Comparison of ENCODE assay signal across 30 cellular contexts in the genomic region with DNA sequence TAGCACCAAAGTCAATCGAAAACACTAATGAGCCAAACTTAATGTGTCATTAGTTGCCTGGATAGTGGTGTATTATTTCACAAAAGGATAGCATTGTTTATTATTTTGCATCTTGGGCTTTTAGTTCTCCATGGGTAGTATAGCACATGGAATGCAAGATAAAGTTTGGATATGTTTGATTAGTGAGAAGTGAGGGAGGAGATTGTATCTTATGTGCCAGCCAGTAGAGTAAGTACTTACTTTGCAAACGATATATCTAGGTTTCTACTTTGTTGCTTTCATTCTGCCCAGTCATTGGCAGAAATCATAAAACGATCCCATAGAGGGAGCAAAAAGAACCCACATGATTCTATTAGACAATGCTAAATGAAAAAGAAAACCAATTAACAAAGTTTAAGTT.
A peak's percentile ranks its signal among the peaks of the same experiment; 100 is the strongest.
DNase-seq lines count a peak whose midpoint lies in the region; ATAC-seq, FAIRE-seq and TF ChIP-seq lines count a peak whose summit lies in the region.
"Had no signal": no experiment of that assay in that cellular context is flagged by ENCODE, and none has a peak within 500 bp of the region (broad histone marks: within the 10 kb centered on the region; RNA-seq: fewer than 3 reads in every experiment).

No MANE protein-coding gene starts in this region.

- ATAC-seq in A549: no peak
- ATAC-seq in activated CD8-positive, alpha-beta T cell treated with anti-CD3 and anti-CD28 coated beads, Interleukin-2, amount 10 ng/mL, durations not matched to agents 7 days and 5 days: no peak
- ATAC-seq: CD8-positive, alpha-beta T cell had no signal

- TF ChIP-seq RAD21 in A549 (conservative IDR thresholded peaks at IDR 0.05 in 1 of 2, IDR thresholded peaks at IDR 0.05 in 1 of 2): no peak

- H3K27me3 ChIP-seq in mammary epithelial cell (ENCODE audit: insufficient read depth, low read length): no peaks in the 10 kb centered on the region
- H3K27me3 ChIP-seq in hepatocyte: no peaks in the 10 kb centered on the region
- H3K27me3 ChIP-seq: BE2C; BLaER1; BLaER1 treated with 17β-estradiol and CSF1 and Interleukin-3, amounts not matched to agents 10 nM and 100 nM had no signal

- H2AFZ ChIP-seq in mammary epithelial cell (ENCODE audit: low read depth, low read length): no peak overlapping the region
- no peak overlapping the region for H2AFZ ChIP-seq in hepatocyte

- peak; percentile 16 to 66 for DNase-seq in T47D (ENCODE audit: low read depth in 1 of 2, low spot score in 1 of 2)
- no peak for DNase-seq in mammary epithelial cell
- no peak for DNase-seq in A549 (ENCODE audit: low read depth in 1 of 2, low spot score in 1 of 2)
- no peak for DNase-seq in hepatocyte (ENCODE audit: low spot score)
- DNase-seq in mesothelial cell of epicardium (ENCODE audit: low spot score in 2 of 2, unreplicated experiment in 2 of 2): no peak
- DNase-seq in activated CD8-positive, alpha-beta T cell treated with anti-CD3 and anti-CD28 coated beads, Interleukin-2, amount 10 ng/mL, durations not matched to agents 7 days and 5 days: no peak
- no peak for DNase-seq in activated T-cell treated with anti-CD3 and anti-CD28 coated beads, Interleukin-2, amount 50 U/mL, for 1 hour
- DNase-seq in C1 segment of cervical spinal cord (lab: John Stamatoyannopoulos, UW): no peak
- DNase-seq: 8988T; Caco-2; Calu3; CD8-positive, alpha-beta memory T cell; CD8-positive, alpha-beta T cell; COR-L47; DMS 273 treated with DMSO at 0.1 percent for 48 hours; DMS153; DMS79; DMS79 treated with DMSO at 0.1 percent for 48 hours had no signal

- dilution Hi-C loops in mammary epithelial cell (cut with HindIII; ENCODE audit: low sequenced_read_pairs): no loop called here

- POLR2A ChIA-PET in A549 (lab: Yijun Ruan, JAX): no interaction called here
- POLR2A ChIA-PET in activated CD8-positive, alpha-beta T cell treated with anti-CD3 and anti-CD28 coated beads, Interleukin-2, amount 10 ng/mL, durations not matched to agents 7 days and 5 days (lab: Charles Lee): no interaction called here

- TF ChIP-seq EP300 in A549 (IDR thresholded peaks at IDR 0.05): no peak

- H3K9me2 ChIP-seq in hepatocyte (replicated peaks; ENCODE audit: insufficient read depth): no peaks in the 10 kb centered on the region

- no peaks in the 10 kb centered on the region for H3K27me3 Mint-ChIP-seq in mesothelial cell of epicardium (ENCODE audit: low read depth)
- no peaks in the 10 kb centered on the region for H3K27me3 Mint-ChIP-seq in activated CD8-positive, alpha-beta T cell treated with anti-CD3 and anti-CD28 coated beads, Interleukin-2, amount 10 ng/mL, durations not matched to agents 7 days and 5 days (ENCODE audit: low read depth)
- H3K27me3 Mint-ChIP-seq: CD4-positive, alpha-beta T cell; CD4-positive, CD25-positive, alpha-beta regulatory T cell had no signal

- no peak for TF ChIP-seq POLR2A in A549 (IDR thresholded peaks at IDR 0.05; ENCODE audit: low read length)

- no peak for TF ChIP-seq CTCF in mammary epithelial cell (conservative IDR thresholded peaks at IDR 0.05 in 1 of 2, IDR thresholded peaks at IDR 0.05 in 1 of 2; ENCODE audit: extremely low read depth in 1 of 2, insufficient read depth in 1 of 2, low read depth in 1 of 2, low read length in 2 of 2)
- TF ChIP-seq CTCF in A549 (IDR thresholded peaks at IDR 0.05): no peak
- TF ChIP-seq CTCF in hepatocyte (IDR thresholded peaks at IDR 0.05; ENCODE audit: poor library complexity): no peak
- no peak for TF ChIP-seq CTCF in mesothelial cell of epicardium (IDR thresholded peaks at IDR 0.05; ENCODE audit: unreplicated experiment)

- H4K20me1 ChIP-seq in mammary epithelial cell (ENCODE audit: insufficient read depth, low read length) (no peaks in the 10 kb centered on the region), hepatocyte (ENCODE audit: insufficient read depth, poor library complexity, severe bottlenecking) (no peaks in the 10 kb centered on the region)
- H4K20me1 ChIP-seq: BLaER1; BLaER1 treated with 17β-estradiol and CSF1 and Interleukin-3, amounts not matched to agents 10 nM and 100 nM had no signal

- H3K4me3 ChIP-seq in mammary epithelial cell (replicated peaks in 1 of 3; ENCODE audit: insufficient read depth in 1 of 3, low read depth in 2 of 3, low read length in 3 of 3): no peak overlapping the region
- H3K4me3 ChIP-seq in A549: no peak overlapping the region
- H3K4me3 ChIP-seq in hepatocyte: no peak overlapping the region
- H3K4me3 ChIP-seq: BLaER1; BLaER1 treated with 17β-estradiol and CSF1 and Interleukin-3, amounts not matched to agents 10 nM and 100 nM had no signal

- H3K9ac ChIP-seq in mammary epithelial cell (ENCODE audit: insufficient read depth, low read length): no peak overlapping the region
- H3K9ac ChIP-seq: BLaER1; BLaER1 treated with 17β-estradiol and CSF1 and Interleukin-3, amounts not matched to agents 10 nM and 100 nM had no signal

- H3K36me3 ChIP-seq in mammary epithelial cell (ENCODE audit: insufficient read depth, low read length): no peaks in the 10 kb centered on the region
- H3K36me3 ChIP-seq in hepatocyte (replicated peaks; ENCODE audit: insufficient read depth, low read depth): no peaks in the 10 kb centered on the region
- H3K36me3 ChIP-seq: BE2C; BLaER1; BLaER1 treated with 17β-estradiol and CSF1 and Interleukin-3, amounts not matched to agents 10 nM and 100 nM had no signal

- H3K4me1 ChIP-seq in mammary epithelial cell (ENCODE audit: insufficient read depth, low read length): no peaks in the 10 kb centered on the region
- H3K4me1 ChIP-seq in A549: peaks cover 13% of the 10 kb centered on the region
- peaks cover 24% of the 10 kb centered on the region for H3K4me1 ChIP-seq in hepatocyte (ENCODE audit: insufficient read depth)
- H3K4me1 ChIP-seq: BE2C, BLaER1 had no signal

- CTCF ChIA-PET in mammary epithelial cell (lab: Charles Lee; ENCODE audit: low non-redundant PET) (interaction anchor here (0.5 to 0.6 kb wide), 2 partner anchors 54 to 64 kb away, joined by 3 read pairs; no protein-coding TSS in a partner anchor), A549 (lab: Yijun Ruan, JAX) (interaction anchor here (0.5 to 1.7 kb wide), 5 partner anchors 8 to 86 kb away, joined by 3 to 7 read pairs (median 3); no protein-coding TSS in a partner anchor)
- CTCF ChIA-PET in activated CD8-positive, alpha-beta T cell treated with anti-CD3 and anti-CD28 coated beads, Interleukin-2, amount 10 ng/mL, durations not matched to agents 7 days and 5 days (lab: Charles Lee): interaction anchor here (0.7 to 1.7 kb wide), 3 partner anchors 18 to 1299 kb away, joined by 3 to 4 read pairs (median 4); no protein-coding TSS in a partner anchor

- H3K9me3 ChIP-seq in mammary epithelial cell (replicated peaks; ENCODE audit: insufficient read depth, low read length) (peaks cover 7% of the 10 kb centered on the region), A549 (peaks cover 6% of the 10 kb centered on the region; the same call in 2 of the 3 replicates), hepatocyte (ENCODE audit: low read depth) (no peaks in the 10 kb centered on the region)
- H3K9me3 ChIP-seq: BE2C, Caco-2 had no signal

- H3K27ac ChIP-seq in mammary epithelial cell (ENCODE audit: insufficient read depth, low read depth, low read length) (no peak overlapping the region), A549 (peak overlapping the region in 1 of 2 experiments; percentile 12; a peak in 1 of 6 replicates), hepatocyte (peak overlapping the region; percentile 44)
- H3K27ac ChIP-seq: 22Rv1; BLaER1; BLaER1 treated with 17β-estradiol and CSF1 and Interleukin-3, amounts not matched to agents 10 nM and 100 nM; C4-2B had no signal

- WGBS in mammary epithelial cell (ENCODE audit: low coverage, missing lambda C conversion rate): 83% methylated on average over 3 of the region's 3 CpGs
- WGBS in A549 (ENCODE audit: missing lambda C conversion rate): 53% methylated on average over 3 of the region's 3 CpGs
- 77% methylated on average over 3 of the region's 3 CpGs for WGBS in hepatocyte (ENCODE audit: low lambda C conversion rate, missing lambda C conversion rate)

- H3K36me3 Mint-ChIP-seq in mesothelial cell of epicardium: peaks cover 54% of the 10 kb centered on the region
- no peaks in the 10 kb centered on the region for H3K36me3 Mint-ChIP-seq in activated CD8-positive, alpha-beta T cell treated with anti-CD3 and anti-CD28 coated beads, Interleukin-2, amount 10 ng/mL, durations not matched to agents 7 days and 5 days (ENCODE audit: low read depth)
- H3K36me3 Mint-ChIP-seq: CD14-positive monocyte; CD4-positive, alpha-beta memory T cell; CD4-positive, CD25-positive, alpha-beta regulatory T cell; CD8-positive, alpha-beta memory T cell; CD8-positive, alpha-beta T cell had no signal

- intact Hi-C loops in mammary epithelial cell (cut with micrococcal nuclease): loop anchor here (2.0 kb wide), 1 partner anchor 61 kb away; no protein-coding TSS in a partner anchor

- in situ Hi-C loops in T47D (cut with HindIII; ENCODE audit: low pct_unique_long_range_greater_than_20kb, low sequenced_read_pairs): no loop called here
- in situ Hi-C loops in mammary epithelial cell (cut with MboI; ENCODE audit: low sequenced_read_pairs in 2 of 2): no loop called here

- H3K79me2 ChIP-seq in mammary epithelial cell (ENCODE audit: insufficient read depth, low read length) (no peaks in the 10 kb centered on the region), hepatocyte (peaks cover 33% of the 10 kb centered on the region)

- peaks cover 16% of the 10 kb centered on the region for H3K9me3 Mint-ChIP-seq in mesothelial cell of epicardium
- peaks cover 4% of the 10 kb centered on the region for H3K9me3 Mint-ChIP-seq in activated CD8-positive, alpha-beta T cell treated with anti-CD3 and anti-CD28 coated beads, Interleukin-2, amount 10 ng/mL, durations not matched to agents 7 days and 5 days (ENCODE audit: insufficient read depth)

- peak overlapping the region; percentile 21 for H3K27ac Mint-ChIP-seq in mesothelial cell of epicardium
- no peak overlapping the region for H3K27ac Mint-ChIP-seq in activated CD8-positive, alpha-beta T cell treated with anti-CD3 and anti-CD28 coated beads, Interleukin-2, amount 10 ng/mL, durations not matched to agents 7 days and 5 days
- H3K27ac Mint-ChIP-seq: B cell; CD14-positive monocyte; CD4-positive, alpha-beta memory T cell; CD4-positive, alpha-beta T cell; CD4-positive, CD25-positive, alpha-beta regulatory T cell; CD8-positive, alpha-beta memory T cell; CD8-positive, alpha-beta T cell had no signal

- peak; percentile 59 for FAIRE-seq in A549 (lab: Jason Lieb, UNC)
- FAIRE-seq: A204.1, D721Med had no signal

- peaks cover 51% of the 10 kb centered on the region for H3K4me1 Mint-ChIP-seq in mesothelial cell of epicardium
- no peaks in the 10 kb centered on the region for H3K4me1 Mint-ChIP-seq in activated CD8-positive, alpha-beta T cell treated with anti-CD3 and anti-CD28 coated beads, Interleukin-2, amount 10 ng/mL, durations not matched to agents 7 days and 5 days (ENCODE audit: low read depth)
- H3K4me1 Mint-ChIP-seq: B cell; CD14-positive monocyte; CD4-positive, alpha-beta memory T cell; CD4-positive, CD25-positive, alpha-beta regulatory T cell; CD8-positive, alpha-beta memory T cell had no signal

- H3K4me3 Mint-ChIP-seq in mesothelial cell of epicardium: no peak overlapping the region
- no peak overlapping the region for H3K4me3 Mint-ChIP-seq in activated CD8-positive, alpha-beta T cell treated with anti-CD3 and anti-CD28 coated beads, Interleukin-2, amount 10 ng/mL, durations not matched to agents 7 days and 5 days
- H3K4me3 Mint-ChIP-seq: B cell; CD14-positive monocyte; CD4-positive, alpha-beta memory T cell; CD4-positive, alpha-beta T cell; CD4-positive, CD25-positive, alpha-beta regulatory T cell; CD8-positive, alpha-beta memory T cell; CD8-positive, alpha-beta T cell had no signal

- no TSS peak for BruUV-seq in mammary epithelial cell (replicated peaks; lab: Mats Ljungman, UMichigan)

- H3K4me2 ChIP-seq in mammary epithelial cell (ENCODE audit: insufficient read depth, low read depth, low read length): no peak overlapping the region
- peak overlapping the region; percentile 35; the same call in 2 of the 3 replicates for H3K4me2 ChIP-seq in A549
- H3K4me2 ChIP-seq in hepatocyte: no peak overlapping the region
- H3K4me2 ChIP-seq: BLaER1; BLaER1 treated with 17β-estradiol and CSF1 and Interleukin-3, amounts not matched to agents 10 nM and 100 nM had no signal

Comparison
In these comparisons a context has a peak if more than half of its experiments do, and no peak if none do; other contexts are left out.
1. DNase-seq: peak in T47D (2 of 2); none in mammary epithelial cell (single experiment), A549 (0 of 2), hepatocyte (single experiment), mesothelial cell of epicardium (0 of 2), activated CD8-positive, alpha-beta T cell treated with anti-CD3 and anti-CD28 coated beads, Interleukin-2, amount 10 ng/mL, durations not matched to agents 7 days and 5 days (single experiment), activated T-cell treated with anti-CD3 and anti-CD28 coated beads, Interleukin-2, amount 50 U/mL, for 1 hour (single experiment) and C1 segment of cervical spinal cord (0 of 14).